In genomic region chr16:15881794-15882379, GRCh38 we compare ENCODE assay signal across 2 cellular contexts.
TF ChIP-seq lines count a peak whose summit lies in the region.

No MANE protein-coding gene starts in this region.

TF ChIP-seq in IMR-90, 13 proteins besides CTCF, POLR2A, EP300 and RAD21:
- TF ChIP-seq NFE2L2 (IDR thresholded peaks at IDR 0.05; ENCODE audit: low read depth, low read length) (no peak), MAFK (IDR thresholded peaks at IDR 0.05; ENCODE audit: low read depth, low read length) (no peak), CEBPB (IDR thresholded peaks at IDR 0.05; ENCODE audit: low read depth, low read length) (no peak), MXI1 (IDR thresholded peaks at IDR 0.05; ENCODE audit: borderline replicate concordance, low read depth, low read length) (no peak), FOS (IDR thresholded peaks at IDR 0.05; ENCODE audit: low read depth, low read length) (no peak), CHD1 (IDR thresholded peaks at IDR 0.05; ENCODE audit: low read depth, low read length) (no peak), USF2 (IDR thresholded peaks at IDR 0.05; ENCODE audit: low read depth, low read length) (no peak), MAZ (IDR thresholded peaks at IDR 0.05; ENCODE audit: borderline replicate concordance, low read depth, low read length) (no peak), SMC3 (IDR thresholded peaks at IDR 0.05; ENCODE audit: low read depth, low read length) (no peak), RFX5 (IDR thresholded peaks at IDR 0.05; ENCODE audit: low read depth, low read length) (no peak), RCOR1 (IDR thresholded peaks at IDR 0.05; ENCODE audit: insufficient replicate concordance, low read length) (no peak), BHLHE40 (IDR thresholded peaks at IDR 0.05; ENCODE audit: low read depth, low read length) (no peak)
- TF ChIP-seq, protein P1, sequence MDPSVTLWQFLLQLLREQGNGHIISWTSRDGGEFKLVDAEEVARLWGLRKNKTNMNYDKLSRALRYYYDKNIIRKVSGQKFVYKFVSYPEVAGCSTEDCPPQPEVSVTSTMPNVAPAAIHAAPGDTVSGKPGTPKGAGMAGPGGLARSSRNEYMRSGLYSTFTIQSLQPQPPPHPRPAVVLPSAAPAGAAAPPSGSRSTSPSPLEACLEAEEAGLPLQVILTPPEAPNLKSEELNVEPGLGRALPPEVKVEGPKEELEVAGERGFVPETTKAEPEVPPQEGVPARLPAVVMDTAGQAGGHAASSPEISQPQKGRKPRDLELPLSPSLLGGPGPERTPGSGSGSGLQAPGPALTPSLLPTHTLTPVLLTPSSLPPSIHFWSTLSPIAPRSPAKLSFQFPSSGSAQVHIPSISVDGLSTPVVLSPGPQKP (IDR thresholded peaks at IDR 0.05; ENCODE audit: borderline replicate concordance, low read depth, low read length): no peak

TF ChIP-seq in K562, 482 proteins besides CTCF, POLR2A, EP300 and RAD21:
- TF ChIP-seq KHSRP (IDR thresholded peaks at IDR 0.05) (no peak), SP1 (CRISPR knock-in tag; IDR thresholded peaks at IDR 0.05) (no peak), CXXC5 (CRISPR knock-in tag; IDR thresholded peaks at IDR 0.05) (0 out of 2 replicates have a peak, but pooled peaks have one; percentile 17), HNRNPLL (IDR thresholded peaks at IDR 0.05; ENCODE audit: low read depth, low read length, poor library complexity, severe bottlenecking) (no peak), ZNF830 (CRISPR knock-in tag; IDR thresholded peaks at IDR 0.05) (no peak), ZBTB49 (CRISPR knock-in tag; IDR thresholded peaks at IDR 0.05; ENCODE audit: borderline replicate concordance) (no peak), NR4A1 (CRISPR knock-in tag; IDR thresholded peaks at IDR 0.05) (no peak), NR4A1 (tag; IDR thresholded peaks at IDR 0.05) (0 out of 2 replicates have a peak, but pooled peaks have one; percentile 52), MAZ (CRISPR knock-in tag; conservative IDR thresholded peaks at IDR 0.05 in 1 of 2, IDR thresholded peaks at IDR 0.05 in 1 of 2) (no peak), ZBTB33 (CRISPR knock-in tag; IDR thresholded peaks at IDR 0.05) (0 out of 2 replicates have a peak, but pooled peaks have one; percentile 17), NFRKB (IDR thresholded peaks at IDR 0.05; ENCODE audit: low read depth) (no peak), TAF9B (IDR thresholded peaks at IDR 0.05; ENCODE audit: partially characterized antibody) (no peak), ZNF592 (IDR thresholded peaks at IDR 0.05) (peak; percentile 26), E2F3 (CRISPR knock-in tag; IDR thresholded peaks at IDR 0.05) (0 out of 2 replicates have a peak, but pooled peaks have one; percentile 29), ZNF717 (CRISPR knock-in tag; IDR thresholded peaks at IDR 0.05) (no peak), ZNF766 (CRISPR knock-in tag; conservative IDR thresholded peaks at IDR 0.05) (peak; percentile 67; the same call in 1 of the 2 replicates), CEBPB (tag; IDR thresholded peaks at IDR 0.05) (peak; percentile 83), JUN (IDR thresholded peaks at IDR 0.05; ENCODE audit: borderline replicate concordance, low read depth, low read length) (no peak), JUN (CRISPR knock-in tag; IDR thresholded peaks at IDR 0.05; ENCODE audit: borderline replicate concordance) (no peak)
- TF ChIP-seq, protein P2, sequence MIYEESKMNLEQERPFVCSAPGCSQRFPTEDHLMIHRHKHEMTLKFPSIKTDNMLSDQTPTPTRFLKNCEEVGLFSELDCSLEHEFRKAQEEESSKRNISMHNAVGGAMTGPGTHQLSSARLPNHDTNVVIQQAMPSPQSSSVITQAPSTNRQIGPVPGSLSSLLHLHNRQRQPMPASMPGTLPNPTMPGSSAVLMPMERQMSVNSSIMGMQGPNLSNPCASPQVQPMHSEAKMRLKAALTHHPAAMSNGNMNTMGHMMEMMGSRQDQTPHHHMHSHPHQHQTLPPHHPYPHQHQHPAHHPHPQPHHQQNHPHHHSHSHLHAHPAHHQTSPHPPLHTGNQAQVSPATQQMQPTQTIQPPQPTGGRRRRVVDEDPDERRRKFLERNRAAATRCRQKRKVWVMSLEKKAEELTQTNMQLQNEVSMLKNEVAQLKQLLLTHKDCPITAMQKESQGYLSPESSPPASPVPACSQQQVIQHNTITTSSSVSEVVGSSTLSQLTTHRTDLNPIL (CRISPR knock-in tag; IDR thresholded peaks at IDR 0.05): no peak
- TF ChIP-seq, protein P3, sequence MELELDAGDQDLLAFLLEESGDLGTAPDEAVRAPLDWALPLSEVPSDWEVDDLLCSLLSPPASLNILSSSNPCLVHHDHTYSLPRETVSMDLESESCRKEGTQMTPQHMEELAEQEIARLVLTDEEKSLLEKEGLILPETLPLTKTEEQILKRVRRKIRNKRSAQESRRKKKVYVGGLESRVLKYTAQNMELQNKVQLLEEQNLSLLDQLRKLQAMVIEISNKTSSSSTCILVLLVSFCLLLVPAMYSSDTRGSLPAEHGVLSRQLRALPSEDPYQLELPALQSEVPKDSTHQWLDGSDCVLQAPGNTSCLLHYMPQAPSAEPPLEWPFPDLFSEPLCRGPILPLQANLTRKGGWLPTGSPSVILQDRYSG (tag; conservative IDR thresholded peaks at IDR 0.05; ENCODE audit: low read depth): peak; percentile 37; the same call in 1 of the 2 replicates
- TF ChIP-seq, protein P4, sequence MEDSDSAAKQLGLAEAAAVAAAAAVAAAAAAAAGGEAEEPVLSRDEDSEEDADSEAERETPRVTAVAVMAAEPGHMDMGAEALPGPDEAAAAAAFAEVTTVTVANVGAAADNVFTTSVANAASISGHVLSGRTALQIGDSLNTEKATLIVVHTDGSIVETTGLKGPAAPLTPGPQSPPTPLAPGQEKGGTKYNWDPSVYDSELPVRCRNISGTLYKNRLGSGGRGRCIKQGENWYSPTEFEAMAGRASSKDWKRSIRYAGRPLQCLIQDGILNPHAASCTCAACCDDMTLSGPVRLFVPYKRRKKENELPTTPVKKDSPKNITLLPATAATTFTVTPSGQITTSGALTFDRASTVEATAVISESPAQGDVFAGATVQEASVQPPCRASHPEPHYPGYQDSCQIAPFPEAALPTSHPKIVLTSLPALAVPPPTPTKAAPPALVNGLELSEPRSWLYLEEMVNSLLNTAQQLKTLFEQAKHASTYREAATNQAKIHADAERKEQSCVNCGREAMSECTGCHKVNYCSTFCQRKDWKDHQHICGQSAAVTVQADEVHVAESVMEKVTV (CRISPR knock-in tag; IDR thresholded peaks at IDR 0.05): no peak
TF ChIP-seq in K562: peak in this region for 8.
